12 cellular contexts compared by ENCODE assay signal in the genomic region with DNA sequence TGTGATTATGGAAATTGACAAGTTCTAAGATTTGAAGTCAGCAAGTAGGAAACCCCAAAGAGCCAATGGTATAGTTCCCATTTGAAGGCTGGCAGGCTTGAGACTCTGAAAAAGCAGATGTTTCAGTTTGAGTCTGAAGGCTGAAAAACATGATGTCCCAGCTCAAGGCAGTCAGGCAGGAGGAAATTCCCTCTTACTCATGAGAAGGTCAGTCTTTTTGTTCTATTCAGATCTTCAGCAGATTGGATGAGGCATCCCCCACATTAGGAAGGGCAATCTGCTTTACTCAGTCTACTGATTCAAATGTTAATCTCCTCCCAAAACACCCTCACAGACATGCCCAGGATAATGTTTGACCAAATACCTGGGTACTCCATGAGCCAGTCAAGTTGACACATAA.
A peak's percentile ranks its signal among the peaks of the same experiment; 100 is the strongest.
DNase-seq lines count a peak whose midpoint lies in the region; ATAC-seq and TF ChIP-seq lines count a peak whose summit lies in the region.
"Had no signal": no experiment of that assay in that cellular context is flagged by ENCODE, and none has a peak within 500 bp of the region (broad histone marks: within the 10 kb centered on the region; RNA-seq: fewer than 3 reads in every experiment).

No MANE protein-coding gene starts in this region.

- H3K4me3 Mint-ChIP-seq in stimulated activated naive CD8-positive, alpha-beta T cell treated with anti-CD3 and anti-CD28 coated beads, Interleukin-15, Interleukin-2, amounts not matched to agents 100 ng/mL and 50 ng/mL, for 24 hours = no peak overlapping the region
- H3K4me3 Mint-ChIP-seq in HFFc6 = no peak overlapping the region
- H3K4me3 Mint-ChIP-seq: CD4-positive, CD25-positive, alpha-beta regulatory T cell had no signal

- no peak overlapping the region for H3K27ac ChIP-seq in SJCRH30
- H3K27ac ChIP-seq: VCaP had no signal

- TF ChIP-seq CTCF in omental fat pad (IDR thresholded peaks at IDR 0.05) (no peak), HFFc6 (IDR thresholded peaks at IDR 0.05) (no peak)

- H3K9me3 ChIP-seq in NT2/D1 (ENCODE audit: insufficient read depth, low read length) = no peaks in the 10 kb centered on the region
- H3K9me3 ChIP-seq in SJCRH30 (replicated peaks) = no peaks in the 10 kb centered on the region

- H3K4me3 ChIP-seq in NT2/D1 (ENCODE audit: insufficient read length, low read depth) = no peak overlapping the region
- no peak overlapping the region for H3K4me3 ChIP-seq in SJCRH30

- ATAC-seq in HG02759 (IDR thresholded peaks at IDR 0.05; ENCODE audit: unreplicated experiment) (peak; percentile 97), omental fat pad (ENCODE audit: low FRiP score) (no peak)

- no peaks in the 10 kb centered on the region for H3K9me3 Mint-ChIP-seq in stimulated activated naive CD8-positive, alpha-beta T cell treated with anti-CD3 and anti-CD28 coated beads, Interleukin-15, Interleukin-2, amounts not matched to agents 100 ng/mL and 50 ng/mL, for 24 hours
- H3K9me3 Mint-ChIP-seq in HFFc6 = peaks cover 11% of the 10 kb centered on the region
- H3K9me3 Mint-ChIP-seq: CD4-positive, CD25-positive, alpha-beta regulatory T cell had no signal

- no peaks in the 10 kb centered on the region for H3K27me3 ChIP-seq in NT2/D1 (ENCODE audit: insufficient read depth, insufficient read length)
- no peaks in the 10 kb centered on the region for H3K27me3 ChIP-seq in SJCRH30

- no peaks in the 10 kb centered on the region for H3K4me1 ChIP-seq in NT2/D1 (ENCODE audit: insufficient read depth, insufficient read length)
- peaks cover 1% of the 10 kb centered on the region for H3K4me1 ChIP-seq in SJCRH30

- no peak overlapping the region for H3K9ac ChIP-seq in NT2/D1 (ENCODE audit: insufficient read length, low read depth)

- H3K27me3 Mint-ChIP-seq in stimulated activated naive CD8-positive, alpha-beta T cell treated with anti-CD3 and anti-CD28 coated beads, Interleukin-15, Interleukin-2, amounts not matched to agents 100 ng/mL and 50 ng/mL, for 24 hours = no peaks in the 10 kb centered on the region
- H3K27me3 Mint-ChIP-seq in HFFc6 (ENCODE audit: insufficient read depth) = no peaks in the 10 kb centered on the region; the same call in 1 of the 2 replicates
- H3K27me3 Mint-ChIP-seq: CD4-positive, CD25-positive, alpha-beta regulatory T cell had no signal

- peaks cover 14% of the 10 kb centered on the region for H3K4me1 Mint-ChIP-seq in stimulated activated naive CD8-positive, alpha-beta T cell treated with anti-CD3 and anti-CD28 coated beads, Interleukin-15, Interleukin-2, amounts not matched to agents 100 ng/mL and 50 ng/mL, for 24 hours (ENCODE audit: low read depth)
- no peaks in the 10 kb centered on the region for H3K4me1 Mint-ChIP-seq in HFFc6 (ENCODE audit: low read depth)

- H3K36me3 Mint-ChIP-seq in stimulated activated naive CD8-positive, alpha-beta T cell treated with anti-CD3 and anti-CD28 coated beads, Interleukin-15, Interleukin-2, amounts not matched to agents 100 ng/mL and 50 ng/mL, for 24 hours (ENCODE audit: low read depth) = no peaks in the 10 kb centered on the region
- H3K36me3 Mint-ChIP-seq in HFFc6 (ENCODE audit: low read depth) = no peaks in the 10 kb centered on the region
- H3K36me3 Mint-ChIP-seq: CD4-positive, CD25-positive, alpha-beta regulatory T cell had no signal

- H3K27ac Mint-ChIP-seq in stimulated activated naive CD8-positive, alpha-beta T cell treated with anti-CD3 and anti-CD28 coated beads, Interleukin-15, Interleukin-2, amounts not matched to agents 100 ng/mL and 50 ng/mL, for 24 hours = peak overlapping the region; percentile 42
- H3K27ac Mint-ChIP-seq in HFFc6 = no peak overlapping the region
- H3K27ac Mint-ChIP-seq: CD4-positive, CD25-positive, alpha-beta regulatory T cell had no signal

- H3K36me3 ChIP-seq in NT2/D1 (ENCODE audit: insufficient read depth, insufficient read length, low read length) (no peaks in the 10 kb centered on the region), SJCRH30 (no peaks in the 10 kb centered on the region)

- DNase-seq in stimulated activated CD4-positive, alpha-beta T cell treated with anti-CD3 and anti-CD28 coated beads, Interleukin-15, amount 100 ng/mL, for 24 hours = peak; percentile 27
- DNase-seq in stimulated activated CD4-positive, alpha-beta T cell treated with anti-CD3 and anti-CD28 coated beads, Interleukin-4, amount 100 ng/mL, for 4 hours = no peak
- DNase-seq in NT2/D1 (ENCODE audit: low read depth, low spot score) (peak; percentile 40), omental fat pad (ENCODE audit: low spot score) (no peak), SJCRH30 (no peak), HFFc6 (no peak)
- DNase-seq: H7, NCI-H510A had no signal

Comparison
In these comparisons a context has a peak if more than half of its experiments do, and no peak if none do; other contexts are left out.
1. DNase-seq: peak in stimulated activated CD4-positive, alpha-beta T cell treated with anti-CD3 and anti-CD28 coated beads, Interleukin-15, amount 100 ng/mL, for 24 hours (single experiment) and NT2/D1 (single experiment); none in stimulated activated CD4-positive, alpha-beta T cell treated with anti-CD3 and anti-CD28 coated beads, Interleukin-4, amount 100 ng/mL, for 4 hours (0 of 2), omental fat pad (single experiment), SJCRH30 (0 of 2) and HFFc6 (single experiment).